ENCODE assay signal across 10 cellular contexts in genomic region chr2:10300997-10301945, GRCh38. TPM values are rescaled to one million over a fixed set of nuclear protein-coding genes. Genes with fewer than 3 reads are reported as not detected.
DNase-seq lines count a peak whose midpoint lies in the region; ATAC-seq and TF ChIP-seq lines count a peak whose summit lies in the region.
"Had no signal": no experiment of that assay in that cellular context is flagged by ENCODE, and none has a peak within 500 bp of the region (broad histone marks: within the 10 kb centered on the region; RNA-seq: fewer than 3 reads in every experiment).

No MANE protein-coding gene starts in this region.

- peak overlapping the region; percentile 65 for H3K4me3 Mint-ChIP-seq in activated naive CD4-positive, alpha-beta T cell treated with anti-CD3 and anti-CD28 coated beads, Interleukin-2, amount 10 ng/mL, durations not matched to agents 7 days and 5 days
- H3K4me3 Mint-ChIP-seq in memory B cell = peak overlapping the region; percentile 82

- peak overlapping the region; percentile 91 for H3K27ac Mint-ChIP-seq in activated naive CD4-positive, alpha-beta T cell treated with anti-CD3 and anti-CD28 coated beads, Interleukin-2, amount 10 ng/mL, durations not matched to agents 7 days and 5 days
- peak overlapping the region; percentile 63 for H3K27ac Mint-ChIP-seq in memory B cell

- H3K4me1 ChIP-seq in vagina = peaks cover 32% of the 10 kb centered on the region

- peaks cover 2% of the 10 kb centered on the region for H3K36me3 Mint-ChIP-seq in activated naive CD4-positive, alpha-beta T cell treated with anti-CD3 and anti-CD28 coated beads, Interleukin-2, amount 10 ng/mL, durations not matched to agents 7 days and 5 days
- H3K36me3 Mint-ChIP-seq in memory B cell = no peaks in the 10 kb centered on the region

- intact Hi-C loops in vagina (cut with DNase I) = loop anchor here (5.0 kb wide), 1 partner anchor 101 kb away; no protein-coding TSS in a partner anchor
- intact Hi-C loops in lower leg skin (cut with DNase I; ENCODE audit: low total_unique reads) = no loop called here

- H3K4me3 ChIP-seq in vagina (no peak overlapping the region), lower leg skin (ENCODE audit: low read depth, poor library complexity, severe bottlenecking) (no peak overlapping the region)

- CTCF ChIA-PET in activated naive CD4-positive, alpha-beta T cell treated with anti-CD3 and anti-CD28 coated beads, Interleukin-2, amount 10 ng/mL, durations not matched to agents 7 days and 5 days (lab: Charles Lee) = interaction anchor here (0.9 to 7.0 kb wide), 8 partner anchors 26 to 229 kb away, joined by 3 to 72 read pairs (median 4); no protein-coding TSS in a partner anchor

- WGBS in lower leg skin, 2 donors = 87 to 88% methylated on average over 22 of the region's 22 CpGs

- TF ChIP-seq CTCF in vagina (IDR thresholded peaks at IDR 0.05) (no peak), lower leg skin (IDR thresholded peaks at IDR 0.05) (no peak)

- H3K36me3 ChIP-seq in vagina = no peaks in the 10 kb centered on the region
- H3K36me3 ChIP-seq: ovary had no signal

- H3K27ac ChIP-seq in vagina = peak overlapping the region; percentile 77

- DNase-seq in stimulated activated CD4-positive, alpha-beta T cell treated with anti-CD3 and anti-CD28 coated beads, Interleukin-15, amount 100 ng/mL, for 24 hours = peak; percentile 40
- no peak for DNase-seq in stimulated activated CD4-positive, alpha-beta T cell treated with anti-CD3 and anti-CD28 coated beads, Interleukin-2, amount 100 ng/mL, for 48 hours
- peak; percentile 41 for DNase-seq in activated naive CD4-positive, alpha-beta T cell treated with anti-CD3 and anti-CD28 coated beads, Interleukin-2, amount 10 ng/mL, durations not matched to agents 7 days and 5 days
- DNase-seq in memory B cell (ENCODE audit: low spot score in 2 of 2) (peak; percentile 3 to 34), vagina (ENCODE audit: extremely low spot score in 2 of 2) (no peak), lower leg skin (ENCODE audit: low spot score in 2 of 2) (no peak), DMS114 treated with DMSO at 0.1 percent for 48 hours (lab: John Stamatoyannopoulos, UW; ENCODE audit: unreplicated experiment) (no peak), erythroblast (lab: John Stamatoyannopoulos, UW) (no peak)
- DNase-seq: NCI-H510A had no signal

- no peaks in the 10 kb centered on the region for H3K27me3 ChIP-seq in vagina
- H3K27me3 ChIP-seq: ovary had no signal

- no peaks in the 10 kb centered on the region for H3K9me3 ChIP-seq in vagina
- H3K9me3 ChIP-seq: ovary had no signal

- H3K4me1 Mint-ChIP-seq in activated naive CD4-positive, alpha-beta T cell treated with anti-CD3 and anti-CD28 coated beads, Interleukin-2, amount 10 ng/mL, durations not matched to agents 7 days and 5 days = peaks cover 71% of the 10 kb centered on the region
- peaks cover 25% of the 10 kb centered on the region for H3K4me1 Mint-ChIP-seq in memory B cell

- TF ChIP-seq POLR2A in vagina (IDR thresholded peaks at IDR 0.05) (no peak), lower leg skin (IDR thresholded peaks at IDR 0.05) (no peak), erythroblast (IDR thresholded peaks at IDR 0.05; ENCODE audit: low read length) (no peak)

- no peaks in the 10 kb centered on the region for H3K9me3 Mint-ChIP-seq in activated naive CD4-positive, alpha-beta T cell treated with anti-CD3 and anti-CD28 coated beads, Interleukin-2, amount 10 ng/mL, durations not matched to agents 7 days and 5 days
- H3K9me3 Mint-ChIP-seq in memory B cell = peaks cover 2% of the 10 kb centered on the region

- ATAC-seq in memory B cell (ENCODE audit: low read depth) = no peak

- H3K27me3 Mint-ChIP-seq in activated naive CD4-positive, alpha-beta T cell treated with anti-CD3 and anti-CD28 coated beads, Interleukin-2, amount 10 ng/mL, durations not matched to agents 7 days and 5 days = no peaks in the 10 kb centered on the region
- H3K27me3 Mint-ChIP-seq in memory B cell = no peaks in the 10 kb centered on the region

RNA-seq across cellular contexts. Expression of gene HPCAL1, which starts 1.4 kb away (rescaled TPM):
- total RNA-seq in vagina (43.7 TPM), lower leg skin (10 to 100 TPM; 26.4 to 45.7 (median 36.9) TPM)

Comparison
In these comparisons a context has a peak if more than half of its experiments do, and no peak if none do; other contexts are left out.
1. DNase-seq: peak in stimulated activated CD4-positive, alpha-beta T cell treated with anti-CD3 and anti-CD28 coated beads, Interleukin-15, amount 100 ng/mL, for 24 hours (single experiment), activated naive CD4-positive, alpha-beta T cell treated with anti-CD3 and anti-CD28 coated beads, Interleukin-2, amount 10 ng/mL, durations not matched to agents 7 days and 5 days (single experiment) and memory B cell (2 of 2); none in stimulated activated CD4-positive, alpha-beta T cell treated with anti-CD3 and anti-CD28 coated beads, Interleukin-2, amount 100 ng/mL, for 48 hours (0 of 2), vagina (0 of 2), lower leg skin (0 of 2), DMS114 treated with DMSO at 0.1 percent for 48 hours (single experiment) and erythroblast (0 of 2).